In the genomic region with DNA sequence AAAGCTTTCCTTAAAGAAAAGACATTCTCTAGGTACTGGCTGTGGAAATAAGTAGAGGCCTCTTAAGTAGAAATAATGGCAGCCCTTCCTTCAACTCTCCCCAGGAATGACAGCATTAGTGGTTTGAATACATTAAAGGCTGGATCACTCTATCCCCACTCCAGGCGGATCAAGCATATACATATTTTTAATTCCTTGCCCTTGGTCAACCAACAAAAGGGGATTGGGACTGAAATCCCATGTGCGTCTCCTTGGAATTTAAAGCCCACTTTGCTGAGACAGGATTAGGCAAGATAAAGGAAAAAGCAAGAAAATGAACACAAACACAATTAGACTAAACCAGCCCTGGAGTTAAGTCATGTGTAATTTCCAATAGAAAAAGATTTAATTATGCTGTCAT, we compare ENCODE assay signal across 35 cellular contexts.
"Had no signal": no experiment of that assay in that cellular context is flagged by ENCODE, and none has a peak within 500 bp of the region (broad histone marks: within the 10 kb centered on the region; RNA-seq: fewer than 3 reads in every experiment).

No MANE protein-coding gene starts in this region.

- H3K9me3 ChIP-seq: ascending aorta, body of pancreas had no signal

- ATAC-seq: activated CD8-positive, alpha-beta memory T cell treated with anti-CD3 and anti-CD28 coated beads, Interleukin-2, amount 10 ng/mL, durations not matched to agents 7 days and 5 days; activated CD8-positive, alpha-beta T cell treated with anti-CD3 and anti-CD28 coated beads, Interleukin-2, amount 10 ng/mL, durations not matched to agents 7 days and 5 days; activated naive CD8-positive, alpha-beta T cell treated with anti-CD3 and anti-CD28 coated beads, Interleukin-2, amount 50 U/mL, for 24 hours; body of pancreas; T-cell; T-helper 17 cell had no signal

- H3K27me3 Mint-ChIP-seq: activated B cell treated with CpG ODN at 0.5 μM for 24 hours; activated CD4-positive, alpha-beta memory T cell treated with anti-CD3 and anti-CD28 coated beads, Interleukin-2, amount 10 ng/mL, durations not matched to agents 7 days and 5 days; activated CD4-positive, alpha-beta T cell treated with anti-CD3 and anti-CD28 coated beads, Interleukin-2, amount 10 ng/mL, durations not matched to agents 7 days and 5 days; activated CD8-positive, alpha-beta memory T cell treated with anti-CD3 and anti-CD28 coated beads, Interleukin-2, amount 10 ng/mL, durations not matched to agents 7 days and 5 days; activated naive CD4-positive, alpha-beta T cell treated with anti-CD3 and anti-CD28 coated beads, Interleukin-2, amount 50 U/mL, for 24 hours; activated naive CD8-positive, alpha-beta T cell; activated naive CD8-positive, alpha-beta T cell treated with anti-CD3 and anti-CD28 coated beads, Interleukin-2, amount 10 ng/mL, durations not matched to agents 7 days and 5 days; activated naive CD8-positive, alpha-beta T cell treated with anti-CD3 and anti-CD28 coated beads, Interleukin-2, amount 50 U/mL, for 24 hours; central memory CD8-positive, alpha-beta T cell; T-helper 17 cell had no signal

- H3K9me3 Mint-ChIP-seq: activated B cell treated with CpG ODN at 0.5 μM for 24 hours; activated CD4-positive, alpha-beta memory T cell treated with anti-CD3 and anti-CD28 coated beads, Interleukin-2, amount 10 ng/mL, durations not matched to agents 7 days and 5 days; activated CD4-positive, alpha-beta T cell treated with anti-CD3 and anti-CD28 coated beads, Interleukin-2, amount 10 ng/mL, durations not matched to agents 7 days and 5 days; activated naive CD4-positive, alpha-beta T cell treated with anti-CD3 and anti-CD28 coated beads, Interleukin-2, amount 10 ng/mL, durations not matched to agents 7 days and 5 days; activated naive CD4-positive, alpha-beta T cell treated with anti-CD3 and anti-CD28 coated beads, Interleukin-2, amount 50 U/mL, for 24 hours; activated naive CD8-positive, alpha-beta T cell treated with anti-CD3 and anti-CD28 coated beads, Interleukin-2, amount 50 U/mL, for 24 hours; activated T-cell treated with anti-CD3 and anti-CD28 coated beads, Interleukin-2, amount 50 U/mL, for 24 hours; activated T-helper 2 cell treated with anti-CD3 and anti-CD28 coated beads, Interferon-gamma antibody, Interleukin-2, Interleukin-4, amounts not matched to agents 10 μg/mL and 5 μg/mL and 100 μg/mL, durations not matched to agents 14 hours and 24 hours and 36 hours; central memory CD8-positive, alpha-beta T cell; T-cell had no signal

- DNase-seq: activated B cell treated with CpG ODN at 0.5 μM for 24 hours; activated CD4-positive, alpha-beta memory T cell treated with anti-CD3 and anti-CD28 coated beads, Interleukin-2, amount 10 ng/mL, durations not matched to agents 7 days and 5 days; activated CD4-positive, alpha-beta T cell treated with anti-CD3 and anti-CD28 coated beads for 48 hours; activated CD4-positive, alpha-beta T cell treated with anti-CD3 and anti-CD28 coated beads, Interleukin-2, amount 10 ng/mL, durations not matched to agents 7 days and 5 days; activated CD4-positive, alpha-beta T cell treated with anti-CD3 and anti-CD28 coated beads, Interleukin-2, amount 50 U/mL, for 48 hours; activated CD4-positive, CD25-positive, alpha-beta regulatory T cell treated with anti-CD3 and anti-CD28 coated beads, Interleukin-2, amount 50 U/mL, for 72 hours; activated CD8-positive, alpha-beta memory T cell treated with anti-CD3 and anti-CD28 coated beads for 24 hours; activated CD8-positive, alpha-beta memory T cell treated with anti-CD3 and anti-CD28 coated beads, Interleukin-2, amount 10 ng/mL, durations not matched to agents 7 days and 5 days; activated CD8-positive, alpha-beta memory T cell treated with anti-CD3 and anti-CD28 coated beads, Interleukin-2, amount 50 U/mL, for 48 hours; activated CD8-positive, alpha-beta T cell treated with anti-CD3 and anti-CD28 coated beads, Interleukin-2, amount 10 ng/mL, durations not matched to agents 7 days and 5 days; activated effector memory CD4-positive, alpha-beta T cell treated with Interleukin-2 at 50 U/mL for 16 hours; activated gamma-delta T cell; activated naive CD4-positive, alpha-beta T cell treated with anti-CD3 and anti-CD28 coated beads, Interleukin-2, amount 10 ng/mL, durations not matched to agents 7 days and 5 days; activated naive CD4-positive, alpha-beta T cell treated with Interleukin-2 at 50 U/mL for 16 hours; activated naive CD8-positive, alpha-beta T cell treated with anti-CD3 and anti-CD28 coated beads, Interleukin-2, amount 10 ng/mL, durations not matched to agents 7 days and 5 days; activated naive CD8-positive, alpha-beta T cell treated with anti-CD3 and anti-CD28 coated beads, Interleukin-2, amount 50 U/mL, for 24 hours; activated T-cell treated with anti-CD3 and anti-CD28 coated beads, Interleukin-2, amount 50 U/mL, for 24 hours; activated T-cell treated with anti-CD3 and anti-CD28 coated beads, Interleukin-2, amount 50 U/mL, for 48 hours; amygdala; anterior cingulate cortex; body of pancreas; caudate nucleus; cerebellar nuclear complex; T-cell; T-helper 17 cell; T1000 had no signal

- H3K4me1 ChIP-seq: ascending aorta, body of pancreas had no signal

- H3K36me3 ChIP-seq: ascending aorta, cardiac muscle cell had no signal

- H3K4me3 Mint-ChIP-seq: activated B cell treated with CpG ODN at 0.5 μM for 24 hours; activated CD4-positive, alpha-beta memory T cell treated with anti-CD3 and anti-CD28 coated beads, Interleukin-2, amount 10 ng/mL, durations not matched to agents 7 days and 5 days; activated CD4-positive, alpha-beta T cell treated with anti-CD3 and anti-CD28 coated beads, Interleukin-2, amount 10 ng/mL, durations not matched to agents 7 days and 5 days; activated CD8-positive, alpha-beta memory T cell treated with anti-CD3 and anti-CD28 coated beads, Interleukin-2, amount 10 ng/mL, durations not matched to agents 7 days and 5 days; activated CD8-positive, alpha-beta T cell treated with anti-CD3 and anti-CD28 coated beads, Interleukin-2, amount 10 ng/mL, durations not matched to agents 7 days and 5 days; activated naive CD4-positive, alpha-beta T cell treated with anti-CD3 and anti-CD28 coated beads, Interleukin-2, amount 10 ng/mL, durations not matched to agents 7 days and 5 days; activated naive CD4-positive, alpha-beta T cell treated with anti-CD3 and anti-CD28 coated beads, Interleukin-2, amount 50 U/mL, for 24 hours; activated naive CD8-positive, alpha-beta T cell; activated naive CD8-positive, alpha-beta T cell treated with anti-CD3 and anti-CD28 coated beads, Interleukin-2, amount 10 ng/mL, durations not matched to agents 7 days and 5 days; activated naive CD8-positive, alpha-beta T cell treated with anti-CD3 and anti-CD28 coated beads, Interleukin-2, amount 50 U/mL, for 24 hours; activated T-cell treated with anti-CD3 and anti-CD28 coated beads, Interleukin-2, amount 50 U/mL, for 24 hours; central memory CD8-positive, alpha-beta T cell; T-cell; T-helper 17 cell had no signal

- H3K27me3 ChIP-seq: ascending aorta, body of pancreas, cardiac muscle cell had no signal

- H3K4me1 Mint-ChIP-seq: activated B cell treated with CpG ODN at 0.5 μM for 24 hours; activated CD4-positive, alpha-beta memory T cell treated with anti-CD3 and anti-CD28 coated beads, Interleukin-2, amount 10 ng/mL, durations not matched to agents 7 days and 5 days; activated CD4-positive, alpha-beta T cell treated with anti-CD3 and anti-CD28 coated beads, Interleukin-2, amount 10 ng/mL, durations not matched to agents 7 days and 5 days; activated CD8-positive, alpha-beta memory T cell treated with anti-CD3 and anti-CD28 coated beads, Interleukin-2, amount 10 ng/mL, durations not matched to agents 7 days and 5 days; activated naive CD4-positive, alpha-beta T cell treated with anti-CD3 and anti-CD28 coated beads, Interleukin-2, amount 10 ng/mL, durations not matched to agents 7 days and 5 days; activated naive CD4-positive, alpha-beta T cell treated with anti-CD3 and anti-CD28 coated beads, Interleukin-2, amount 50 U/mL, for 24 hours; central memory CD8-positive, alpha-beta T cell had no signal

- H3K36me3 Mint-ChIP-seq: activated CD8-positive, alpha-beta memory T cell treated with anti-CD3 and anti-CD28 coated beads, Interleukin-2, amount 10 ng/mL, durations not matched to agents 7 days and 5 days; activated naive CD4-positive, alpha-beta T cell treated with anti-CD3 and anti-CD28 coated beads, Interleukin-2, amount 10 ng/mL, durations not matched to agents 7 days and 5 days; activated naive CD4-positive, alpha-beta T cell treated with anti-CD3 and anti-CD28 coated beads, Interleukin-2, amount 50 U/mL, for 24 hours; activated naive CD8-positive, alpha-beta T cell; T-cell had no signal

- FAIRE-seq: bronchial epithelial cell, TTC549 had no signal

- H3K27ac Mint-ChIP-seq: activated B cell treated with CpG ODN at 0.5 μM for 24 hours; activated CD4-positive, alpha-beta memory T cell treated with anti-CD3 and anti-CD28 coated beads, Interleukin-2, amount 10 ng/mL, durations not matched to agents 7 days and 5 days; activated CD4-positive, alpha-beta T cell treated with anti-CD3 and anti-CD28 coated beads, Interleukin-2, amount 10 ng/mL, durations not matched to agents 7 days and 5 days; activated CD8-positive, alpha-beta memory T cell treated with anti-CD3 and anti-CD28 coated beads, Interleukin-2, amount 10 ng/mL, durations not matched to agents 7 days and 5 days; activated CD8-positive, alpha-beta T cell treated with anti-CD3 and anti-CD28 coated beads, Interleukin-2, amount 10 ng/mL, durations not matched to agents 7 days and 5 days; activated naive CD4-positive, alpha-beta T cell treated with anti-CD3 and anti-CD28 coated beads, Interleukin-2, amount 10 ng/mL, durations not matched to agents 7 days and 5 days; activated naive CD4-positive, alpha-beta T cell treated with anti-CD3 and anti-CD28 coated beads, Interleukin-2, amount 50 U/mL, for 24 hours; activated naive CD8-positive, alpha-beta T cell; activated naive CD8-positive, alpha-beta T cell treated with anti-CD3 and anti-CD28 coated beads, Interleukin-2, amount 10 ng/mL, durations not matched to agents 7 days and 5 days; activated naive CD8-positive, alpha-beta T cell treated with anti-CD3 and anti-CD28 coated beads, Interleukin-2, amount 50 U/mL, for 24 hours; activated T-cell treated with anti-CD3 and anti-CD28 coated beads, Interleukin-2, amount 50 U/mL, for 24 hours; activated T-helper 2 cell treated with anti-CD3 and anti-CD28 coated beads, Interferon-gamma antibody, Interleukin-2, Interleukin-4, amounts not matched to agents 10 μg/mL and 5 μg/mL and 100 μg/mL, durations not matched to agents 14 hours and 24 hours and 36 hours; T-helper 17 cell had no signal

- H3K4me3 ChIP-seq: ascending aorta, body of pancreas, cardiac muscle cell had no signal

- H3K27ac ChIP-seq: ascending aorta, body of pancreas, cardiac muscle cell, VCaP had no signal
